In genomic region chr10:133276100-133276434, GRCh38 we compare ENCODE assay signal across 12 cellular contexts. TPM values are rescaled to one million over a fixed set of nuclear protein-coding genes. Genes with fewer than 3 reads are reported as not detected.
DNase-seq lines count a peak whose midpoint lies in the region; ATAC-seq and TF ChIP-seq lines count a peak whose summit lies in the region.
"Had no signal": no experiment of that assay in that cellular context is flagged by ENCODE, and none has a peak within 500 bp of the region (broad histone marks: within the 10 kb centered on the region; RNA-seq: fewer than 3 reads in every experiment).

No MANE protein-coding gene starts in this region.

- peak overlapping the region; percentile 90 for H3K27ac ChIP-seq in RWPE2 (ENCODE audit: poor library complexity, severe bottlenecking)
- no peak overlapping the region for H3K27ac ChIP-seq in hepatocyte
- H3K27ac ChIP-seq: uterus had no signal

- no peak for ATAC-seq in RWPE2 (ENCODE audit: low read depth)
- no peak for ATAC-seq in stimulated activated memory B cell treated with anti-CD40 and anti-IgM and Interleukin-4, amounts not matched to agents 10 μg/mL and 1 μg/mL and 100 μg/mL, for 72 hours
- ATAC-seq in GM18520 (IDR thresholded peaks at IDR 0.05; ENCODE audit: unreplicated experiment), result no peak
- ATAC-seq in left lobe of liver, result no peak
- no peak for ATAC-seq in GM18873 (IDR thresholded peaks at IDR 0.05; ENCODE audit: low FRiP score, unreplicated experiment)

- H3K9me3 Mint-ChIP-seq in T-helper 2 cell treated with Interferon-gamma antibody and Interleukin-4, amounts not matched to agents 5 μg/mL and 100 μg/mL, for 36 hours, result no peaks in the 10 kb centered on the region
- no peaks in the 10 kb centered on the region for H3K9me3 Mint-ChIP-seq in stimulated activated memory B cell treated with anti-CD40 and anti-IgM and Interleukin-4, amounts not matched to agents 10 μg/mL and 1 μg/mL and 100 μg/mL, for 72 hours

- H3K4me2 ChIP-seq in hepatocyte, result peak overlapping the region; percentile 89

- H3K4me1 ChIP-seq in RWPE2 (ENCODE audit: insufficient read depth, poor library complexity, severe bottlenecking) (peaks cover 42% of the 10 kb centered on the region), hepatocyte (ENCODE audit: insufficient read depth) (peaks cover 42% of the 10 kb centered on the region)

- H3K9me2 ChIP-seq in hepatocyte (replicated peaks; ENCODE audit: insufficient read depth), result no peaks in the 10 kb centered on the region

- H3K4me1 Mint-ChIP-seq in T-helper 2 cell treated with Interferon-gamma antibody and Interleukin-4, amounts not matched to agents 5 μg/mL and 100 μg/mL, for 36 hours (ENCODE audit: low read depth), result peaks cover 25% of the 10 kb centered on the region
- peaks cover 55% of the 10 kb centered on the region for H3K4me1 Mint-ChIP-seq in stimulated activated memory B cell treated with anti-CD40 and anti-IgM and Interleukin-4, amounts not matched to agents 10 μg/mL and 1 μg/mL and 100 μg/mL, for 72 hours

- no peaks in the 10 kb centered on the region for H4K20me1 ChIP-seq in hepatocyte (ENCODE audit: insufficient read depth, poor library complexity, severe bottlenecking)

- H3K4me3 ChIP-seq in RWPE2 (ENCODE audit: severe bottlenecking) (peak overlapping the region; percentile 43), hepatocyte (no peak overlapping the region)
- H3K4me3 ChIP-seq: uterus had no signal

- WGBS in hepatocyte (ENCODE audit: low lambda C conversion rate, missing lambda C conversion rate), result 64% methylated on average over 5 of the region's 6 CpGs

- H3K27me3 Mint-ChIP-seq in T-helper 2 cell treated with Interferon-gamma antibody and Interleukin-4, amounts not matched to agents 5 μg/mL and 100 μg/mL, for 36 hours (ENCODE audit: low read depth), result no peaks in the 10 kb centered on the region
- H3K27me3 Mint-ChIP-seq in stimulated activated memory B cell treated with anti-CD40 and anti-IgM and Interleukin-4, amounts not matched to agents 10 μg/mL and 1 μg/mL and 100 μg/mL, for 72 hours, result no peaks in the 10 kb centered on the region

- H3K79me2 ChIP-seq in hepatocyte, result no peaks in the 10 kb centered on the region

- H2AFZ ChIP-seq in hepatocyte, result no peak overlapping the region

- H3K36me3 ChIP-seq in RWPE2 (ENCODE audit: low read depth), result peaks cover 25% of the 10 kb centered on the region
- H3K36me3 ChIP-seq in hepatocyte (replicated peaks; ENCODE audit: insufficient read depth, low read depth), result no peaks in the 10 kb centered on the region
- H3K36me3 ChIP-seq: uterus had no signal

- H3K36me3 Mint-ChIP-seq in T-helper 2 cell treated with Interferon-gamma antibody and Interleukin-4, amounts not matched to agents 5 μg/mL and 100 μg/mL, for 36 hours (ENCODE audit: low read depth), result peaks cover 21% of the 10 kb centered on the region
- H3K36me3 Mint-ChIP-seq in stimulated activated memory B cell treated with anti-CD40 and anti-IgM and Interleukin-4, amounts not matched to agents 10 μg/mL and 1 μg/mL and 100 μg/mL, for 72 hours, result peaks cover 16% of the 10 kb centered on the region

- H3K9me3 ChIP-seq in RWPE2 (ENCODE audit: severe bottlenecking), result no peaks in the 10 kb centered on the region
- H3K9me3 ChIP-seq in hepatocyte (ENCODE audit: low read depth), result no peaks in the 10 kb centered on the region
- H3K9me3 ChIP-seq: uterus had no signal

- H3K27me3 ChIP-seq in RWPE2 (ENCODE audit: insufficient read depth, poor library complexity, severe bottlenecking) (no peaks in the 10 kb centered on the region), hepatocyte (peaks cover 13% of the 10 kb centered on the region)
- H3K27me3 ChIP-seq: uterus had no signal

- TF ChIP-seq CTCF in RWPE2 (IDR thresholded peaks at IDR 0.05; ENCODE audit: poor library complexity, severe bottlenecking), result no peak
- TF ChIP-seq CTCF in hepatocyte (IDR thresholded peaks at IDR 0.05; ENCODE audit: poor library complexity), result no peak

- H3K4me3 Mint-ChIP-seq in T-helper 2 cell treated with Interferon-gamma antibody and Interleukin-4, amounts not matched to agents 5 μg/mL and 100 μg/mL, for 36 hours, result peak overlapping the region; percentile 92
- H3K4me3 Mint-ChIP-seq in stimulated activated memory B cell treated with anti-CD40 and anti-IgM and Interleukin-4, amounts not matched to agents 10 μg/mL and 1 μg/mL and 100 μg/mL, for 72 hours, result peak overlapping the region; percentile 86

- no peak for DNase-seq in T-helper 2 cell treated with Interferon-gamma antibody and Interleukin-4, amounts not matched to agents 5 μg/mL and 100 μg/mL, for 36 hours (ENCODE audit: low spot score)
- DNase-seq in T-helper 2 cell (no peak), RWPE2 (ENCODE audit: low spot score) (no peak), hepatocyte (ENCODE audit: low spot score) (no peak), left lobe of liver (ENCODE audit: low spot score) (no peak)
- DNase-seq: uterus had no signal

- H3K27ac Mint-ChIP-seq in T-helper 2 cell treated with Interferon-gamma antibody and Interleukin-4, amounts not matched to agents 5 μg/mL and 100 μg/mL, for 36 hours, result peak overlapping the region; percentile 90
- peak overlapping the region; percentile 80 for H3K27ac Mint-ChIP-seq in stimulated activated memory B cell treated with anti-CD40 and anti-IgM and Interleukin-4, amounts not matched to agents 10 μg/mL and 1 μg/mL and 100 μg/mL, for 72 hours

RNA-seq across cellular contexts. Expression of gene ADAM8, which starts 0.6 kb away (rescaled TPM):
- total RNA-seq in hepatocyte (1.9 and 5.1 TPM in 2 replicates), left lobe of liver (7.4 TPM)
- polyA plus RNA-seq in hepatocyte, result 3.0 and 5.4 TPM in 2 replicates

RNA-seq across cellular contexts. Expression of gene TUBGCP2, which starts 32.6 kb away (rescaled TPM):
- total RNA-seq in hepatocyte (39.9 and 44.8 TPM in 2 replicates), left lobe of liver (25.7 TPM)
- polyA plus RNA-seq in hepatocyte, result 51.5 and 54.7 TPM in 2 replicates

RNA-seq across cellular contexts. Expression of gene ZNF511, which starts 32.6 kb away (rescaled TPM):
- total RNA-seq in hepatocyte, result 26.1 and 36.9 TPM in 2 replicates
- polyA plus RNA-seq in hepatocyte, result 48.5 and 56.9 TPM in 2 replicates
- 30.2 TPM for total RNA-seq in left lobe of liver

RNA-seq across cellular contexts. Expression of gene VENTX, which starts 38.4 kb away (rescaled TPM):
- total RNA-seq in hepatocyte (not detected in 2 replicates), left lobe of liver (0.15 TPM)
- polyA plus RNA-seq in hepatocyte, result not detected in 2 replicates
- total RNA-seq: A172, fibroblast of villous mesenchyme, skeletal muscle tissue had no signal

RNA-seq across cellular contexts. Expression of gene UTF1, which starts 46.0 kb away (rescaled TPM):
- total RNA-seq in hepatocyte (not detected in 2 replicates), left lobe of liver (not detected)
- not detected in 2 replicates for polyA plus RNA-seq in hepatocyte
- total RNA-seq: A172, fibroblast of villous mesenchyme, skeletal muscle tissue, uterus had no signal
